ENCODE assay signal across 12 cellular contexts in the genomic region with DNA sequence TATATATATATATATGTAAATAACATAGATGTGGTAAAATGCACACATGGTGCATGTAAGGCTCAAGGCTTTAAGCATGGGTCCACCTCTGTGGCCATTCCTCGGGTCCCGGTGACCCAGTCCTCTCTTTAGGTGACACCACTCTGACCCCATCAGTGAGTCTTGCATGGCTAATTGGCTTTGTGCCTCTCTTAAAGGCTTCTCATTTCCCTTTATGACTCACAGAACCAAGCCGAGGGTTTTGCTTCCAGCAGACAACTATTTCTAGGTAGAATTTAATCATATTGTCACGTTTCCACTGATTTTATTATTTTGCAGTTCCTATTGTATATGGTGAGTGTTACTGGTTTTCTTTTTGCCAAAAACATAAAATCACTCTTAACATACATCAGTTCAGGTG. TPM values are rescaled to one million over a fixed set of nuclear protein-coding genes. Genes with fewer than 3 reads are reported as not detected.
DNase-seq lines count a peak whose midpoint lies in the region; ATAC-seq and TF ChIP-seq lines count a peak whose summit lies in the region.
"Had no signal": no experiment of that assay in that cellular context is flagged by ENCODE, and none has a peak within 500 bp of the region (broad histone marks: within the 10 kb centered on the region; RNA-seq: fewer than 3 reads in every experiment).

No MANE protein-coding gene starts in this region.

- no peaks in the 10 kb centered on the region for H3K9me3 ChIP-seq in WERI-Rb-1 (ENCODE audit: severe bottlenecking)
- H3K9me3 ChIP-seq: thoracic aorta had no signal

- H3K4me3 ChIP-seq in NB4 (ENCODE audit: low read depth, low read length) (no peak overlapping the region), WERI-Rb-1 (ENCODE audit: low read depth, low read length) (no peak overlapping the region)
- H3K4me3 ChIP-seq: thoracic aorta had no signal

- H3K36me3 ChIP-seq in WERI-Rb-1 = no peaks in the 10 kb centered on the region
- H3K36me3 ChIP-seq: thoracic aorta had no signal

- H3K27ac ChIP-seq in WERI-Rb-1 = no peak overlapping the region
- H3K27ac ChIP-seq: thoracic aorta, VCaP had no signal

- peak; percentile 40 for ATAC-seq in GM18511 (IDR thresholded peaks at IDR 0.05; ENCODE audit: unreplicated experiment)
- peak; percentile 34 for ATAC-seq in HG02642 (IDR thresholded peaks at IDR 0.05; ENCODE audit: poor library complexity, unreplicated experiment)
- ATAC-seq: activated naive CD8-positive, alpha-beta T cell treated with anti-CD3 and anti-CD28 coated beads, Interleukin-2, amount 50 U/mL, for 24 hours had no signal

- no peaks in the 10 kb centered on the region for H3K27me3 ChIP-seq in WERI-Rb-1 (ENCODE audit: insufficient read depth, low read depth, severe bottlenecking)

- DNase-seq in NB4 (ENCODE audit: low read depth) (peak; percentile 52), kidney tubule cell (ENCODE audit: low spot score) (peak; percentile 71), WERI-Rb-1 (no peak), ureter (ENCODE audit: low spot score) (no peak), NCI-H1105 treated with DMSO at 0.1 percent for 48 hours (lab: John Stamatoyannopoulos, UW) (no peak), activated T-cell treated with anti-CD3 and anti-CD28 coated beads for 4 hours (no peak)
- DNase-seq: activated naive CD8-positive, alpha-beta T cell treated with anti-CD3 and anti-CD28 coated beads, Interleukin-2, amount 50 U/mL, for 24 hours; NCI-H446 had no signal

- TF ChIP-seq CTCF in NB4 (IDR thresholded peaks at IDR 0.05; ENCODE audit: low read depth, low read length) (no peak), WERI-Rb-1 (IDR thresholded peaks at IDR 0.05; ENCODE audit: low read depth, low read length) (no peak)

- TF ChIP-seq POLR2A in NB4 (IDR thresholded peaks at IDR 0.05; ENCODE audit: extremely low read depth, insufficient read length) = no peak

RNA-seq across cellular contexts. Expression of gene PLCG2, which starts 59.7 kb away (rescaled TPM):
- 37.6 TPM for total RNA-seq in ureter

Comparison
In these comparisons a context has a peak if more than half of its experiments do, and no peak if none do; other contexts are left out.
1. DNase-seq: peak in NB4 (single experiment) and kidney tubule cell (single experiment); none in WERI-Rb-1 (single experiment), ureter (single experiment), NCI-H1105 treated with DMSO at 0.1 percent for 48 hours (single experiment) and activated T-cell treated with anti-CD3 and anti-CD28 coated beads for 4 hours (single experiment).